8 cellular contexts compared by ENCODE assay signal in genomic region chr15:98442379-98442833, GRCh38.
A peak's percentile ranks its signal among the peaks of the same experiment; 100 is the strongest.
DNase-seq lines count a peak whose midpoint lies in the region; ATAC-seq and TF ChIP-seq lines count a peak whose summit lies in the region.

No MANE protein-coding gene starts in this region.

- H3K4me3 Mint-ChIP-seq in natural killer cell treated with Interleukin-12 subunit alpha and Interleukin-12 subunit beta and Interleukin-15 and Interleukin-18, amount 100 ng/mL, for 72 hours = no peak overlapping the region

- H3K4me3 ChIP-seq in BE2C (ENCODE audit: low read depth, low read length) = no peak overlapping the region
- no peak overlapping the region for H3K4me3 ChIP-seq in epithelial cell of proximal tubule (ENCODE audit: low read depth, low read length)

- no peaks in the 10 kb centered on the region for H3K9me3 Mint-ChIP-seq in natural killer cell treated with Interleukin-12 subunit alpha and Interleukin-12 subunit beta and Interleukin-15 and Interleukin-18, amount 100 ng/mL, for 72 hours

- H3K9me3 ChIP-seq in BE2C = no peaks in the 10 kb centered on the region

- H3K27me3 Mint-ChIP-seq in natural killer cell treated with Interleukin-12 subunit alpha and Interleukin-12 subunit beta and Interleukin-15 and Interleukin-18, amount 100 ng/mL, for 72 hours = peaks cover 0 to 9% of the 10 kb centered on the region in 2 donors

- peak; percentile 94 for TF ChIP-seq CTCF in BE2C (IDR thresholded peaks at IDR 0.05; ENCODE audit: low read depth, low read length)
- peak; percentile 96 for TF ChIP-seq CTCF in epithelial cell of proximal tubule (conservative IDR thresholded peaks at IDR 0.05; ENCODE audit: low read depth, low read length)

- DNase-seq in BE2C (peak; percentile 61), NCI-H460 (ENCODE audit: extremely low read depth, low read depth) (peak; percentile 56), epithelial cell of proximal tubule (ENCODE audit: low read depth) (peak; percentile 45), ureter (ENCODE audit: low spot score) (peak; percentile 74)
- peak; percentile 50 to 58 for DNase-seq in activated CD4-positive, alpha-beta T cell treated with anti-CD3 and anti-CD28 coated beads, Interleukin-2, amount 50 U/mL, for 48 hours
- no peak for DNase-seq in natural killer cell treated with Interleukin-12 subunit alpha and Interleukin-12 subunit beta and Interleukin-15 and Interleukin-18, amount 100 ng/mL, for 72 hours (ENCODE audit: low spot score)

- peaks cover 24% of the 10 kb centered on the region for H3K27me3 ChIP-seq in BE2C

- peaks cover 0 to 5% of the 10 kb centered on the region in 2 donors for H3K4me1 Mint-ChIP-seq in natural killer cell treated with Interleukin-12 subunit alpha and Interleukin-12 subunit beta and Interleukin-15 and Interleukin-18, amount 100 ng/mL, for 72 hours (ENCODE audit: low read depth in 2 of 2)

- H3K36me3 Mint-ChIP-seq in natural killer cell treated with Interleukin-12 subunit alpha and Interleukin-12 subunit beta and Interleukin-15 and Interleukin-18, amount 100 ng/mL, for 72 hours = no peaks in the 10 kb centered on the region

- H3K27ac Mint-ChIP-seq in natural killer cell treated with Interleukin-12 subunit alpha and Interleukin-12 subunit beta and Interleukin-15 and Interleukin-18, amount 100 ng/mL, for 72 hours = no peak overlapping the region

- no peaks in the 10 kb centered on the region for H3K36me3 ChIP-seq in BE2C

- H3K4me1 ChIP-seq in BE2C = no peaks in the 10 kb centered on the region; the same call in 1 of the 2 replicates

- ATAC-seq in GM18861 (IDR thresholded peaks at IDR 0.05; ENCODE audit: unreplicated experiment) (peak; percentile 71), HG03159 (IDR thresholded peaks at IDR 0.05; ENCODE audit: unreplicated experiment) (peak; percentile 78)
- ATAC-seq in natural killer cell treated with Interleukin-12 subunit alpha and Interleukin-12 subunit beta and Interleukin-15 and Interleukin-18, amount 100 ng/mL, for 72 hours = peak; percentile 60 to 71
